In the genomic region with DNA sequence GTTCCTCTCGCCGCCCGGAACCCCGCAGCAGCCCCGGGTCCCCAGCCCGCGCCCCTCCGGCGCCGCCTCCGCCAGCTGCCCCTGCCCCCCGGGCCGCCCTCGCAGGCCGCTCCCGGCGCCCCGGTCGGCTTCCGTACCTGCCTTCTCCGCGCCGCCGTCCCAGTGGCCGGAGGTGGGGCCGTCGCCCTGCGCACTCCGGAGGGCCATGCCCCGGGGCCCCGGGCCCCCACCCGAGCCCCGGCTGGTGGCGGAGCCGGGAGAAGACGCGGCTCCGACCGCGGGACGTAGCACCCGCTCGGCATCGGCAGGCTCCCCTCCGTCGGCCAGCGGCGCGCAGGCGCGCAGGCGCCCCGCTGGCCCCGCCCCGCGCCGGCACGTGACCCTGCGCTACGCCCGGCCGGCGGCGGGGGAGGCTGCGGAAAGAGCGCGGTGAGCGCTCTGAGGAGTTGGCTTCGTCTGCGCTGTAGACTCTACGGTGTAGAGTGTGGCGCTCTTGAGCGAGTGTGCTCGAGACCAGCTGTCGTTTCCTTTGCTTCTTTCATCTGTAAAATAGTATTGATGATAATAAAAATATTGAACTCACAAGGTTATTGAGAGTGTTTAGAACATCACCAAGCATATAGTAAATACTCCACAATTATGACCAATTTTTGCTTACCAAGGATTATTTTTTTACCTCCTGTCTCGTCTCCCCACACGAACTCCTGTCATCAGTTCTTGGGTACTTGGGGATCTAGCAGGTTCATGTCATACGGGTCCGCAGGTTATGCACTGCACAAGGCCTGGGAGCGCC, we compare ENCODE assay signal across 8 cellular contexts. TPM values are rescaled to one million over a fixed set of nuclear protein-coding genes. Genes with fewer than 3 reads are reported as not detected.
A peak's percentile ranks its signal among the peaks of the same experiment; 100 is the strongest.
DNase-seq lines count a peak whose midpoint lies in the region; ATAC-seq, FAIRE-seq and TF ChIP-seq lines count a peak whose summit lies in the region.

Gene TBC1D20 (minus strand): TSS at position 335 of the 793 bp plus-strand sequence. CDS start 128 bp downstream, at position 207.

- H3K9me3 Mint-ChIP-seq in nephron progenitor cell: peaks cover 22% of the 10 kb centered on the region
- peaks cover 3% of the 10 kb centered on the region in 2 donors for H3K9me3 Mint-ChIP-seq in stimulated activated naive CD8-positive, alpha-beta T cell treated with anti-CD3 and anti-CD28 coated beads, Interleukin-15, amount 100 ng/mL, for 72 hours

- peak; percentile 25 for FAIRE-seq in G401.6 (lab: Jason Lieb, UNC)

- H3K9me3 ChIP-seq in HAP-1: no peaks in the 10 kb centered on the region

- ATAC-seq in stimulated activated naive CD8-positive, alpha-beta T cell treated with anti-CD3 and anti-CD28 coated beads, Interleukin-15, amount 100 ng/mL, for 72 hours: peak; percentile 98

- peak within 1 kb of the TSS; percentile 83 for H3K27ac Mint-ChIP-seq in nephron progenitor cell
- H3K27ac Mint-ChIP-seq in stimulated activated naive CD8-positive, alpha-beta T cell treated with anti-CD3 and anti-CD28 coated beads, Interleukin-15, amount 100 ng/mL, for 72 hours: peak within 1 kb of the TSS; percentile 93 to 95

- H3K4me3 Mint-ChIP-seq in nephron progenitor cell: peak within 1 kb of the TSS; percentile 97
- H3K4me3 Mint-ChIP-seq in stimulated activated naive CD8-positive, alpha-beta T cell treated with anti-CD3 and anti-CD28 coated beads, Interleukin-15, amount 100 ng/mL, for 72 hours: peak within 1 kb of the TSS; percentile 91 to 96

- peaks cover 40% of the 10 kb centered on the region for H3K4me1 Mint-ChIP-seq in nephron progenitor cell
- peaks cover 48% of the 10 kb centered on the region for H3K4me1 Mint-ChIP-seq in stimulated activated naive CD8-positive, alpha-beta T cell treated with anti-CD3 and anti-CD28 coated beads, Interleukin-15, amount 100 ng/mL, for 72 hours

- H3K36me3 Mint-ChIP-seq in nephron progenitor cell (ENCODE audit: low read depth): peaks cover 5% of the 10 kb centered on the region

- TF ChIP-seq CTCF in nephron progenitor cell (IDR thresholded peaks at IDR 0.05): no peak

- peak; percentile 87 to 89 for DNase-seq in HAP-1 (ENCODE audit: low spot score in 2 of 2)
- DNase-seq in M059J (ENCODE audit: low read depth): peak; percentile 90
- peak; percentile 76 for DNase-seq in activated T-helper 9 cell treated with anti-CD3 and anti-CD28 coated beads, Interleukin-2, amount 50 U/mL, for 16 hours (ENCODE audit: low read depth)
- DNase-seq in fibroblast of the conjunctiva (ENCODE audit: low read depth): peak; percentile 66
- peak; percentile 85 for DNase-seq in nephron progenitor cell
- DNase-seq in stimulated activated naive CD8-positive, alpha-beta T cell treated with anti-CD3 and anti-CD28 coated beads, Interleukin-15, amount 100 ng/mL, for 72 hours: peak; percentile 85 to 88

- peak within 1 kb of the TSS; percentile 86 for H3K4me3 ChIP-seq in HAP-1

- peak; percentile 80 for TF ChIP-seq POLR2A in Raji (IDR thresholded peaks at IDR 0.05; ENCODE audit: insufficient read depth, low read depth, low read length)

- H3K4me1 ChIP-seq in HAP-1: peaks cover 22% of the 10 kb centered on the region

- peaks cover 10% of the 10 kb centered on the region for H3K27me3 Mint-ChIP-seq in nephron progenitor cell (ENCODE audit: low read depth, poor library complexity)
- peaks cover 4% of the 10 kb centered on the region for H3K27me3 Mint-ChIP-seq in stimulated activated naive CD8-positive, alpha-beta T cell treated with anti-CD3 and anti-CD28 coated beads, Interleukin-15, amount 100 ng/mL, for 72 hours

- in situ Hi-C loops in HAP-1 (cut with MboI; ENCODE audit: low sequenced_read_pairs): no loop called here

- peaks cover 4% of the 10 kb centered on the region; the same call in 1 of the 2 replicates for H3K36me3 ChIP-seq in HAP-1 (replicated peaks)

- no peaks in the 10 kb centered on the region for H3K27me3 ChIP-seq in HAP-1 (ENCODE audit: low read depth)

RNA-seq across cellular contexts. Expression of gene TBC1D20, which starts in this region (rescaled TPM):
- total RNA-seq in M059J (2014; rRNA removed; shearing (Covaris generic)): 42.4 and 53.2 TPM in 2 replicates

Comparison
In these comparisons a context has a peak if more than half of its experiments do, and no peak if none do; other contexts are left out.
1. Peak in every context shown above with its lines: DNase-seq, ATAC-seq and H3K4me3 ChIP-seq.